8 cellular contexts compared by ENCODE assay signal in genomic region chr2:37832590-37833197, GRCh38.
DNase-seq lines count a peak whose midpoint lies in the region; ATAC-seq and TF ChIP-seq lines count a peak whose summit lies in the region.

No MANE protein-coding gene starts in this region.

- in situ Hi-C loops in G401 (cut with HindIII; ENCODE audit: low sequenced_read_pairs) (loop anchor here (25.0 kb wide), 1 partner anchor 420 kb away; no protein-coding TSS in a partner anchor), T47D (cut with HindIII; ENCODE audit: low pct_unique_long_range_greater_than_20kb, low sequenced_read_pairs) (no loop called here)

- H3K27ac ChIP-seq in VCaP, result no peak overlapping the region

- peak; percentile 86 for TF ChIP-seq CTCF in VCaP (conservative IDR thresholded peaks at IDR 0.05)

- ATAC-seq in HG02938 (IDR thresholded peaks at IDR 0.05; ENCODE audit: unreplicated experiment) (peak; percentile 60), HG03521 (IDR thresholded peaks at IDR 0.05; ENCODE audit: unreplicated experiment) (no peak)

- DNase-seq in G401 (ENCODE audit: low spot score) (peak; percentile 45), NCI-H2196 treated with DMSO at 0.1 percent for 48 hours (lab: John Stamatoyannopoulos, UW; ENCODE audit: unreplicated experiment) (peak; percentile 54), T47D (ENCODE audit: low read depth in 1 of 2, low spot score in 1 of 2) (peak; percentile 38 to 85), islet precursor cell (peak; percentile 93)
- DNase-seq in stimulated activated CD4-positive, alpha-beta T cell treated with anti-CD3 and anti-CD28 coated beads, Interleukin-1b, Interleukin-23, amount 100 ng/mL, for 4 hours (ENCODE audit: low read depth in 2 of 2), result peak; percentile 79 to 80
